In the genomic region with DNA sequence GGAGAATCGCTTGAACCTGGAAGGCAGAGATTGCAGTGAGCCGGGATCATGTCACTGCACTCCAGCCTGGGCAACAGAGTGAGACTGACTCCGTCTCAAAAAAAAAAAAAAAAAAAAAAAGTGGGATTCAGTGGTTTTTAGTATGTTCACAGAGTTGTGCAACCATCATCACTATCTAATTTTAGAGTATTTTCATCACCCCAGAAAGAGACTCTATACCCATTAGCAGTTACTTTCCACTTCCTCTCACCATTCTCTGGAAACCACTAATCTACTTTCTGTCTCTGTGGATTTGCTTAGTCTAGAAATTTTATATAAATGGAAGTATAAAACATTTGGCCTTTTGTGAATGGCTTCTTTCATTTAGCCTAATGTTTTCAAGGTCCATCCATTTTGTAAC, we compare ENCODE assay signal across 13 cellular contexts.
DNase-seq lines count a peak whose midpoint lies in the region; ATAC-seq and TF ChIP-seq lines count a peak whose summit lies in the region.
"Had no signal": no experiment of that assay in that cellular context is flagged by ENCODE, and none has a peak within 500 bp of the region (broad histone marks: within the 10 kb centered on the region; RNA-seq: fewer than 3 reads in every experiment).

No MANE protein-coding gene starts in this region.

- H3K27ac ChIP-seq in A673 (ENCODE audit: low read depth, low read length, poor library complexity, severe bottlenecking) = no peak overlapping the region
- H3K27ac ChIP-seq in coronary artery = no peak overlapping the region
- H3K27ac ChIP-seq: spleen, vagina had no signal

- CTCF ChIA-PET in A673 (lab: Charles Lee) = no interaction called here

- ATAC-seq in GM19372 (IDR thresholded peaks at IDR 0.05; ENCODE audit: low read depth, unreplicated experiment) = peak; percentile 59
- peak; percentile 70 for ATAC-seq in HG03280 (IDR thresholded peaks at IDR 0.05; ENCODE audit: unreplicated experiment)
- ATAC-seq in esophagus mucosa = no peak
- ATAC-seq: left colon had no signal

- DNase-seq in A673 (ENCODE audit: low spot score) (peak; percentile 14), SIG-M5 treated with dmso at 0.1 percent for 504 hours (lab: John Stamatoyannopoulos, UW; ENCODE audit: unreplicated experiment) (peak; percentile 84), G401 (ENCODE audit: low spot score) (no peak), erythroblast (lab: John Stamatoyannopoulos, UW) (no peak), coronary artery (ENCODE audit: low spot score) (no peak)
- DNase-seq: ACHN, activated T-cell treated with anti-CD3 and anti-CD28 coated beads for 4 hours, left colon, spleen had no signal

- no peak for TF ChIP-seq POLR2A in erythroblast (IDR thresholded peaks at IDR 0.05; ENCODE audit: low read length)

- peaks cover 31% of the 10 kb centered on the region for H3K4me1 ChIP-seq in A673 (ENCODE audit: insufficient read depth, low read length, poor library complexity, severe bottlenecking)

- no peaks in the 10 kb centered on the region for H3K9me3 ChIP-seq in A673 (ENCODE audit: low read depth, low read length, poor library complexity, severe bottlenecking)
- H3K9me3 ChIP-seq: spleen, vagina had no signal

- POLR2A ChIA-PET in A673 (lab: Charles Lee; ENCODE audit: low non-redundant PET) = no interaction called here

- no peak overlapping the region for H3K4me3 ChIP-seq in A673 (ENCODE audit: low read depth, low read length, poor library complexity, severe bottlenecking)
- no peak overlapping the region for H3K4me3 ChIP-seq in coronary artery
- H3K4me3 ChIP-seq: spleen, vagina had no signal

- no TSS peak for BruUV-seq in A673 (replicated peaks; lab: Mats Ljungman, UMichigan)

- intact Hi-C loops in A673 (cut with micrococcal nuclease; ENCODE audit: unreplicated experiment) = no loop called here

- H3K36me3 ChIP-seq in A673 (ENCODE audit: insufficient read depth, low read length, poor library complexity, severe bottlenecking) = no peaks in the 10 kb centered on the region
- H3K36me3 ChIP-seq: spleen, vagina had no signal

- TF ChIP-seq CTCF in A673 (conservative IDR thresholded peaks at IDR 0.05; ENCODE audit: low read depth, low read length) = no peak
- no peak for TF ChIP-seq CTCF in coronary artery (IDR thresholded peaks at IDR 0.05)

- in situ Hi-C loops in G401 (cut with HindIII; ENCODE audit: low sequenced_read_pairs) = no loop called here

- H3K27me3 ChIP-seq in A673 (replicated peaks; ENCODE audit: insufficient read depth, low read depth, low read length, poor library complexity) = no peaks in the 10 kb centered on the region
- H3K27me3 ChIP-seq: spleen, vagina had no signal

Comparison
In these comparisons a context has a peak if more than half of its experiments do, and no peak if none do; other contexts are left out.
1. DNase-seq: peak in A673 (single experiment) and SIG-M5 treated with dmso at 0.1 percent for 504 hours (single experiment); none in G401 (single experiment), erythroblast (0 of 2) and coronary artery (single experiment).